Comparison of ENCODE assay signal across 24 cellular contexts in genomic region chr2:228649876-228650275, GRCh38.
DNase-seq lines count a peak whose midpoint lies in the region; ATAC-seq and TF ChIP-seq lines count a peak whose summit lies in the region.
"Had no signal": no experiment of that assay in that cellular context is flagged by ENCODE, and none has a peak within 500 bp of the region (broad histone marks: within the 10 kb centered on the region; RNA-seq: fewer than 3 reads in every experiment).

No MANE protein-coding gene starts in this region.

- no peaks in the 10 kb centered on the region for H3K9me3 ChIP-seq in right atrium auricular region
- peaks cover 0 to 5% (median 0%) of the 10 kb centered on the region in 12 donors for H3K9me3 ChIP-seq in heart left ventricle
- H3K9me3 ChIP-seq in heart right ventricle, result peaks cover 0 to 10% (median 0%) of the 10 kb centered on the region in 11 donors
- H3K9me3 ChIP-seq: BLaER1 had no signal

- H3K36me3 ChIP-seq in right atrium auricular region (no peaks in the 10 kb centered on the region), heart left ventricle (no peaks in the 10 kb centered on the region), heart right ventricle (no peaks in the 10 kb centered on the region)
- H3K36me3 ChIP-seq: BE2C, BLaER1 had no signal

- H3K27me3 ChIP-seq in right atrium auricular region (no peaks in the 10 kb centered on the region), heart left ventricle (no peaks in the 10 kb centered on the region), heart right ventricle (no peaks in the 10 kb centered on the region)
- H3K27me3 ChIP-seq: BE2C, BLaER1 had no signal

- 24 to 41% (median 34%) methylated on average over 2 of the region's 2 CpGs for WGBS in heart left ventricle, 4 donors
- WGBS in heart right ventricle, 2 donors, result 31 to 46% methylated on average over 2 of the region's 2 CpGs

- peak overlapping the region in 1 of 2 donors; percentile 41 for H3K27ac ChIP-seq in right atrium auricular region
- H3K27ac ChIP-seq in heart left ventricle, result peak overlapping the region in 9 of 12 donors; percentile 14 to 74 (median 51)
- H3K27ac ChIP-seq in heart right ventricle, result peak overlapping the region in 8 of 10 donors; percentile 20 to 74 (median 57)
- H3K27ac ChIP-seq: BLaER1 had no signal

- H3K4me3 ChIP-seq in right atrium auricular region (no peak overlapping the region), heart left ventricle (no peak overlapping the region), heart right ventricle (no peak overlapping the region)
- H3K4me3 ChIP-seq: BLaER1, GM12878 had no signal

- TF ChIP-seq CTCF in right atrium auricular region (IDR thresholded peaks at IDR 0.05), result no peak
- no peak for TF ChIP-seq CTCF in heart left ventricle (IDR thresholded peaks at IDR 0.05)
- no peak for TF ChIP-seq CTCF in heart right ventricle (IDR thresholded peaks at IDR 0.05)

- DNase-seq in Right ventricle myocardium superior (no peak), right atrium auricular region (ENCODE audit: low spot score) (no peak), heart left ventricle (no peak), left cardiac atrium (no peak), heart right ventricle (no peak), left ventricle myocardium superior (no peak), SHP77 treated with DMSO at 0.1 percent for 48 hours (lab: John Stamatoyannopoulos, UW) (no peak), MV-4-11 (lab: John Stamatoyannopoulos, UW) (no peak)
- DNase-seq: 8988T; ACHN; BE2C; CD4-positive, alpha-beta memory T cell; CD4-positive, CD25-positive, alpha-beta regulatory T cell; CD8-positive, alpha-beta memory T cell; COR-L47; DMS 273 treated with DMSO at 0.1 percent for 48 hours; DMS153; DMS53; DMS79; DND-41; EL; GDM1 had no signal

- TF ChIP-seq POLR2A in heart left ventricle (IDR thresholded peaks at IDR 0.05), result no peak

- ATAC-seq in Right ventricle myocardium superior (ENCODE audit: poor library complexity) (peak; percentile 23), heart left ventricle (peak in 2 of 4 donors; percentile 37), left cardiac atrium (no peak), heart right ventricle (peak in 4 of 8 donors; percentile 16 to 70 (median 62)), left ventricle myocardium superior (peak; percentile 45)
- ATAC-seq: GM12878 had no signal

- intact Hi-C loops in Right ventricle myocardium superior (cut with DNase I), result loop anchor here (5.0 kb wide), 1 partner anchor 468 kb away; the partner anchor contains the start of gene SPHKAP
- intact Hi-C loops in heart left ventricle (cut with DNase I), result loop anchor here in 6 of 10 donors (2.0 to 10.0 kb wide), 10 partner anchors 273 to 755 kb away; partner anchors contain the start of gene SPHKAP (in 3 of the 6)
- intact Hi-C loops in left cardiac atrium (cut with DNase I), result loop anchor here (5.0 to 10.0 kb wide), 2 partner anchors 333 to 465 kb away; partner anchors contain the start of gene SPHKAP (in 1 of the 2)
- intact Hi-C loops in heart right ventricle (cut with DNase I), result loop anchor here in 8 of 10 donors (5.0 to 10.0 kb wide), 6 partner anchors 273 to 468 kb away; partner anchors contain the start of gene SPHKAP (in 4 of the 8)
- intact Hi-C loops in left ventricle myocardium superior (cut with micrococcal nuclease), result loop anchor here (10.0 kb wide), 1 partner anchor 595 kb away; no protein-coding TSS in a partner anchor

- H3K4me1 ChIP-seq in right atrium auricular region (no peaks in the 10 kb centered on the region), heart left ventricle (peaks cover 0 to 14% (median 0%) of the 10 kb centered on the region in 12 donors), heart right ventricle (peaks cover 0 to 12% (median 0%) of the 10 kb centered on the region in 9 donors)
- H3K4me1 ChIP-seq: BE2C, BLaER1 had no signal

Comparison
In these comparisons a context has a peak if more than half of its experiments do, and no peak if none do; other contexts are left out.
1. ATAC-seq: peak in Right ventricle myocardium superior (single experiment) and left ventricle myocardium superior (single experiment); none in left cardiac atrium (0 of 2).